25 cellular contexts compared by ENCODE assay signal in genomic region chr5:77396017-77396416, GRCh38.
DNase-seq lines count a peak whose midpoint lies in the region; ATAC-seq and TF ChIP-seq lines count a peak whose summit lies in the region.
"Had no signal": no experiment of that assay in that cellular context is flagged by ENCODE, and none has a peak within 500 bp of the region (broad histone marks: within the 10 kb centered on the region; RNA-seq: fewer than 3 reads in every experiment).

No MANE protein-coding gene starts in this region.

- H2AFZ ChIP-seq in neuronal stem cell (ENCODE audit: low read length): no peak overlapping the region
- H2AFZ ChIP-seq: PC-9 had no signal

- H3K36me3 ChIP-seq in psoas muscle (ENCODE audit: insufficient read depth in 1 of 2, low read depth in 1 of 2): no peaks in the 10 kb centered on the region
- H3K36me3 ChIP-seq in neuronal stem cell (replicated peaks in 1 of 2; ENCODE audit: control insufficient read depth in 2 of 2, insufficient read depth in 2 of 2, low read length in 2 of 2): no peaks in the 10 kb centered on the region
- H3K36me3 ChIP-seq: ascending aorta had no signal

- H3K27me3 ChIP-seq in psoas muscle (ENCODE audit: insufficient read depth in 3 of 3, low read length in 2 of 3) (no peaks in the 10 kb centered on the region), neuronal stem cell (ENCODE audit: control insufficient read depth in 3 of 3, insufficient read depth in 3 of 3, low read depth in 1 of 3, low read length in 3 of 3) (peaks cover 0 to 12% (median 0%) of the 10 kb centered on the region in 3 experiments)
- H3K27me3 ChIP-seq: ascending aorta, testis had no signal

- H3K36me3 Mint-ChIP-seq in activated T-helper 1 cell treated with anti-CD3 and anti-CD28 coated beads, Interleukin-12 subunit alpha, Interleukin-12 subunit beta, Interleukin-2, Interleukin-4 antibody, amounts not matched to agents 30 ng/mL and 10 ng/mL and 1 ng/mL, durations not matched to agents 14 hours and 24 hours and 36 hours (ENCODE audit: low read depth): no peaks in the 10 kb centered on the region
- H3K36me3 Mint-ChIP-seq: CD4-positive, CD25-positive, alpha-beta regulatory T cell; WTC11 had no signal

- H3K27me3 Mint-ChIP-seq in activated T-helper 1 cell treated with anti-CD3 and anti-CD28 coated beads, Interleukin-12 subunit alpha, Interleukin-12 subunit beta, Interleukin-2, Interleukin-4 antibody, amounts not matched to agents 30 ng/mL and 10 ng/mL and 1 ng/mL, durations not matched to agents 14 hours and 24 hours and 36 hours (ENCODE audit: insufficient read depth): peaks cover under 1% of the 10 kb centered on the region
- H3K27me3 Mint-ChIP-seq in stimulated activated naive CD8-positive, alpha-beta T cell treated with anti-CD3 and anti-CD28 coated beads, Interleukin-15, amount 100 ng/mL, for 72 hours: peaks cover 14% of the 10 kb centered on the region
- H3K27me3 Mint-ChIP-seq: activated CD4-positive, alpha-beta T cell treated with anti-CD3 and anti-CD28 coated beads, Interleukin-2, amount 10 ng/mL, durations not matched to agents 7 days and 5 days had no signal

- TF ChIP-seq CTCF in psoas muscle (IDR thresholded peaks at IDR 0.05): no peak

- no peak overlapping the region for H2BK5ac ChIP-seq in neuronal stem cell (ENCODE audit: low read length)

- ATAC-seq in HG02759 (IDR thresholded peaks at IDR 0.05; ENCODE audit: unreplicated experiment): peak; percentile 67
- peak; percentile 84 for ATAC-seq in stimulated activated naive CD8-positive, alpha-beta T cell treated with anti-CD3 and anti-CD28 coated beads, Interleukin-15, amount 100 ng/mL, for 72 hours
- no peak for ATAC-seq in psoas muscle
- ATAC-seq in HG03139 (IDR thresholded peaks at IDR 0.05; ENCODE audit: unreplicated experiment): no peak
- ATAC-seq: left cardiac atrium, WTC11 had no signal

- no peak overlapping the region for H4K91ac ChIP-seq in neuronal stem cell (ENCODE audit: low read depth, low read length, poor library complexity)

- H3K4me2 ChIP-seq in neuronal stem cell (ENCODE audit: insufficient read depth, low read length, poor library complexity, severe bottlenecking): no peak overlapping the region
- H3K4me2 ChIP-seq: PC-9, SK-N-SH had no signal

- H2BK120ac ChIP-seq in neuronal stem cell (ENCODE audit: low read depth, low read length): no peak overlapping the region

- DNase-seq in NCI-H524 treated with DMSO at 0.1 percent for 48 hours (lab: John Stamatoyannopoulos, UW) (peak; percentile 9), NCI-H524 (lab: John Stamatoyannopoulos, UW) (no peak), psoas muscle (no peak), neuronal stem cell (ENCODE audit: low spot score) (no peak)
- DNase-seq in activated T-helper 1 cell treated with anti-CD3 and anti-CD28 coated beads, Interleukin-12 subunit alpha, Interleukin-12 subunit beta, Interleukin-2, Interleukin-4 antibody, amounts not matched to agents 30 ng/mL and 10 ng/mL and 1 ng/mL, durations not matched to agents 14 hours and 24 hours and 36 hours (ENCODE audit: low spot score): no peak
- peak in 1 of 2 donors; percentile 13 for DNase-seq in stimulated activated naive CD8-positive, alpha-beta T cell treated with anti-CD3 and anti-CD28 coated beads, Interleukin-15, amount 100 ng/mL, for 72 hours
- DNase-seq: activated CD4-positive, alpha-beta T cell treated with anti-CD3 and anti-CD28 coated beads, Interleukin-2, amount 10 ng/mL, durations not matched to agents 7 days and 5 days; activated gamma-delta T cell treated with Interleukin-2 at 50 U/mL for 16 hours; activated T-cell treated with anti-CD3 and anti-CD28 coated beads, Interleukin-2, amount 50 U/mL, for 24 hours; hippocampal formation; IMR-90; left cardiac atrium; NCI-H510A treated with DMSO at 0.1 percent for 48 hours; NK-92 treated with Interleukin-12 subunit alpha and Interleukin-12 subunit beta, amount 100 ng/mL, for 24 hours; PC-9; retina; SK-N-SH; stimulated activated naive CD4-positive, alpha-beta T cell; testis had no signal

- no peak overlapping the region for H3K4ac ChIP-seq in neuronal stem cell (ENCODE audit: low read length)

- H3K4me3 Mint-ChIP-seq in activated T-helper 1 cell treated with anti-CD3 and anti-CD28 coated beads, Interleukin-12 subunit alpha, Interleukin-12 subunit beta, Interleukin-2, Interleukin-4 antibody, amounts not matched to agents 30 ng/mL and 10 ng/mL and 1 ng/mL, durations not matched to agents 14 hours and 24 hours and 36 hours: no peak overlapping the region
- H3K4me3 Mint-ChIP-seq in stimulated activated naive CD8-positive, alpha-beta T cell treated with anti-CD3 and anti-CD28 coated beads, Interleukin-15, amount 100 ng/mL, for 72 hours: no peak overlapping the region
- H3K4me3 Mint-ChIP-seq: activated CD4-positive, alpha-beta T cell treated with anti-CD3 and anti-CD28 coated beads, Interleukin-2, amount 10 ng/mL, durations not matched to agents 7 days and 5 days; activated T-cell treated with anti-CD3 and anti-CD28 coated beads, Interleukin-2, amount 50 U/mL, for 24 hours; nephron; WTC11 had no signal

- no peak overlapping the region for H3K14ac ChIP-seq in neuronal stem cell (ENCODE audit: low read length)

- no peak overlapping the region for H3K18ac ChIP-seq in neuronal stem cell (ENCODE audit: low read length)

- no peaks in the 10 kb centered on the region for H3K9me3 Mint-ChIP-seq in activated T-helper 1 cell treated with anti-CD3 and anti-CD28 coated beads, Interleukin-12 subunit alpha, Interleukin-12 subunit beta, Interleukin-2, Interleukin-4 antibody, amounts not matched to agents 30 ng/mL and 10 ng/mL and 1 ng/mL, durations not matched to agents 14 hours and 24 hours and 36 hours
- no peaks in the 10 kb centered on the region for H3K9me3 Mint-ChIP-seq in stimulated activated naive CD8-positive, alpha-beta T cell treated with anti-CD3 and anti-CD28 coated beads, Interleukin-15, amount 100 ng/mL, for 72 hours
- H3K9me3 Mint-ChIP-seq: activated CD4-positive, alpha-beta T cell treated with anti-CD3 and anti-CD28 coated beads, Interleukin-2, amount 10 ng/mL, durations not matched to agents 7 days and 5 days; activated T-cell treated with anti-CD3 and anti-CD28 coated beads, Interleukin-2, amount 50 U/mL, for 24 hours; nephron; WTC11 had no signal

- no peaks in the 10 kb centered on the region for H3K4me1 ChIP-seq in psoas muscle
- peaks cover 0 to 4% of the 10 kb centered on the region in 2 donors for H3K4me1 ChIP-seq in neuronal stem cell (ENCODE audit: control insufficient read depth in 2 of 2, insufficient read depth in 1 of 2, low read depth in 1 of 2, low read length in 2 of 2)

- no peak overlapping the region for H3K27ac ChIP-seq in psoas muscle
- H3K27ac ChIP-seq in neuronal stem cell (replicated peaks; ENCODE audit: low read length): no peak overlapping the region
- H3K27ac ChIP-seq: ascending aorta, PC-9, testis had no signal

- no peak overlapping the region for H3K9ac ChIP-seq in neuronal stem cell (ENCODE audit: low read depth, low read length, poor library complexity)
- H3K9ac ChIP-seq: SK-N-SH had no signal

- 65 to 81% (median 67%) methylated on average over 1 of the region's 1 CpG for WGBS in psoas muscle, 3 donors
- WGBS in neuronal stem cell (ENCODE audit: extremely low coverage in 2 of 2, insufficient read length in 2 of 2, insufficient replicate concordance in 1 of 2), 2 donors: no CpG with 5 or more reads among the region's 1 CpG

- no peaks in the 10 kb centered on the region for H3K79me1 ChIP-seq in neuronal stem cell (ENCODE audit: low read depth, low read length)

- H4K8ac ChIP-seq in neuronal stem cell (ENCODE audit: low read depth, low read length): no peak overlapping the region

- no peak overlapping the region for H2AK5ac ChIP-seq in neuronal stem cell (ENCODE audit: low read depth, low read length)

- H2BK12ac ChIP-seq in neuronal stem cell (ENCODE audit: low read length): no peak overlapping the region

- H3K9me3 ChIP-seq in psoas muscle (no peaks in the 10 kb centered on the region), neuronal stem cell (replicated peaks in 1 of 2; ENCODE audit: control insufficient read depth in 2 of 2, insufficient read depth in 1 of 2, low read depth in 1 of 2, low read length in 2 of 2) (no peaks in the 10 kb centered on the region)
- H3K9me3 ChIP-seq: ascending aorta, SK-N-SH, testis had no signal

- H3K23ac ChIP-seq in neuronal stem cell (ENCODE audit: low read depth, low read length, poor library complexity): no peak overlapping the region

- no peak overlapping the region for H2BK15ac ChIP-seq in neuronal stem cell (ENCODE audit: low read length)

- intact Hi-C loops in activated T-helper 1 cell treated with anti-CD3 and anti-CD28 coated beads, Interleukin-12 subunit alpha, Interleukin-12 subunit beta, Interleukin-2, Interleukin-4 antibody, amounts not matched to agents 30 ng/mL and 10 ng/mL and 1 ng/mL, durations not matched to agents 14 hours and 24 hours and 36 hours (cut with micrococcal nuclease): no loop called here
- intact Hi-C loops in psoas muscle (cut with DNase I): no loop called here

- H3K4me3 ChIP-seq in psoas muscle (no peak overlapping the region), neuronal stem cell (ENCODE audit: low read length in 2 of 2) (no peak overlapping the region)
- H3K4me3 ChIP-seq: ascending aorta, PC-9, testis had no signal

- peaks cover 6% of the 10 kb centered on the region for H3K4me1 Mint-ChIP-seq in activated T-helper 1 cell treated with anti-CD3 and anti-CD28 coated beads, Interleukin-12 subunit alpha, Interleukin-12 subunit beta, Interleukin-2, Interleukin-4 antibody, amounts not matched to agents 30 ng/mL and 10 ng/mL and 1 ng/mL, durations not matched to agents 14 hours and 24 hours and 36 hours (ENCODE audit: low read depth)
- H3K4me1 Mint-ChIP-seq in stimulated activated naive CD8-positive, alpha-beta T cell treated with anti-CD3 and anti-CD28 coated beads, Interleukin-15, amount 100 ng/mL, for 72 hours: peaks cover 9% of the 10 kb centered on the region
- H3K4me1 Mint-ChIP-seq: nephron had no signal

- peak overlapping the region; percentile 35 for H3K27ac Mint-ChIP-seq in activated T-helper 1 cell treated with anti-CD3 and anti-CD28 coated beads, Interleukin-12 subunit alpha, Interleukin-12 subunit beta, Interleukin-2, Interleukin-4 antibody, amounts not matched to agents 30 ng/mL and 10 ng/mL and 1 ng/mL, durations not matched to agents 14 hours and 24 hours and 36 hours
- H3K27ac Mint-ChIP-seq in stimulated activated naive CD8-positive, alpha-beta T cell treated with anti-CD3 and anti-CD28 coated beads, Interleukin-15, amount 100 ng/mL, for 72 hours: no peak overlapping the region
- H3K27ac Mint-ChIP-seq: activated CD4-positive, alpha-beta T cell treated with anti-CD3 and anti-CD28 coated beads, Interleukin-2, amount 10 ng/mL, durations not matched to agents 7 days and 5 days; activated T-cell treated with anti-CD3 and anti-CD28 coated beads, Interleukin-2, amount 50 U/mL, for 24 hours; CD4-positive, CD25-positive, alpha-beta regulatory T cell; nephron; WTC11 had no signal

Comparison
In these comparisons a context has a peak if more than half of its experiments do, and no peak if none do; other contexts are left out.
1. ATAC-seq: peak in HG02759 (single experiment) and stimulated activated naive CD8-positive, alpha-beta T cell treated with anti-CD3 and anti-CD28 coated beads, Interleukin-15, amount 100 ng/mL, for 72 hours (single experiment); none in psoas muscle (0 of 4) and HG03139 (single experiment).